In the genomic region with DNA sequence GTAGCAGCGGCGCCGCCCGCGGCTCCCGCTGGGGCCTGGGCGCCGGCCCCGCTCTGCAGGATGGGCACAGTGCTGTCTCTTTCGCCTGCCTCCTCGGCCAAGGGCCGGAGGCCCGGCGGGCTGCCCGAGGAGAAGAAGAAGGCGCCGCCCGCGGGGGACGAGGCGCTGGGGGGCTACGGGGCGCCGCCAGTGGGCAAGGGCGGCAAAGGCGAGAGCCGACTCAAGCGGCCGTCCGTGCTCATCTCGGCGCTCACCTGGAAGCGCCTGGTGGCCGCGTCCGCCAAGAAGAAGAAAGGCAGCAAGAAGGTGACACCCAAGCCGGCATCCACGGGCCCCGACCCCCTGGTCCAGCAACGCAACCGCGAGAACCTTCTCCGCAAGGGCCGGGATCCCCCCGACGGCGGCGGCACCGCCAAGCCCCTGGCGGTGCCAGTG, we compare ENCODE assay signal across 9 cellular contexts. TPM values are rescaled to one million over a fixed set of nuclear protein-coding genes. Genes with fewer than 3 reads are reported as not detected.
DNase-seq lines count a peak whose midpoint lies in the region; ATAC-seq, FAIRE-seq and TF ChIP-seq lines count a peak whose summit lies in the region.
"Had no signal": no experiment of that assay in that cellular context is flagged by ENCODE, and none has a peak within 500 bp of the region (broad histone marks: within the 10 kb centered on the region; RNA-seq: fewer than 3 reads in every experiment).

No MANE protein-coding gene starts in this region.

- no peaks in the 10 kb centered on the region for H3K9me3 Mint-ChIP-seq in activated T-helper 17 cell treated with anti-CD3 and anti-CD28 coated beads, Interleukin-2, amount 50 U/mL, for 72 hours

- TF ChIP-seq RAD21 in HepG2 (CRISPR knock-in tag; IDR thresholded peaks at IDR 0.05) = no peak

- H3K36me3 ChIP-seq in heart right ventricle = no peaks in the 10 kb centered on the region
- no peaks in the 10 kb centered on the region for H3K36me3 ChIP-seq in HepG2 (replicated peaks in 1 of 2; ENCODE audit: control insufficient read depth in 1 of 2, insufficient read depth in 2 of 2, low read length in 2 of 2)
- no peaks in the 10 kb centered on the region for H3K36me3 ChIP-seq in vagina

- DNase-seq in heart right ventricle (no peak), left ventricle myocardium superior (no peak), HepG2 (ENCODE audit: low spot score) (no peak), vagina (ENCODE audit: extremely low spot score in 2 of 2) (peak; percentile 12 to 58)
- no peak for DNase-seq in stimulated activated CD4-positive, alpha-beta T cell treated with anti-CD3 and anti-CD28 coated beads, Interleukin-1b, Interleukin-23, amount 100 ng/mL, for 48 hours

- TF ChIP-seq CTCF in heart right ventricle (IDR thresholded peaks at IDR 0.05) = no peak
- TF ChIP-seq CTCF in HepG2 (CRISPR knock-in tag; IDR thresholded peaks at IDR 0.05) = no peak
- TF ChIP-seq CTCF in vagina (IDR thresholded peaks at IDR 0.05) = no peak

- H3K9me3 ChIP-seq in heart right ventricle = no peaks in the 10 kb centered on the region
- no peaks in the 10 kb centered on the region for H3K9me3 ChIP-seq in HepG2 (ENCODE audit: low read length)
- no peaks in the 10 kb centered on the region for H3K9me3 ChIP-seq in vagina

- no peaks in the 10 kb centered on the region for H3K79me2 ChIP-seq in HepG2 (ENCODE audit: insufficient read depth, low read length)

- no peak overlapping the region for H3K27ac Mint-ChIP-seq in activated T-helper 17 cell treated with anti-CD3 and anti-CD28 coated beads, Interleukin-2, amount 50 U/mL, for 72 hours

- H3K27me3 Mint-ChIP-seq in activated T-helper 17 cell treated with anti-CD3 and anti-CD28 coated beads, Interleukin-2, amount 50 U/mL, for 72 hours = peaks cover 67% of the 10 kb centered on the region

- in situ Hi-C loops in HepG2 (cut with HindIII; ENCODE audit: extremely low pct_ligation_motif_present, low pct_unique_long_range_greater_than_20kb) = no loop called here

- peaks cover 0 to 27% (median 12%) of the 10 kb centered on the region in 9 donors for H3K4me1 ChIP-seq in heart right ventricle
- H3K4me1 ChIP-seq in HepG2 (ENCODE audit: insufficient read depth, low read length) = peaks cover 33% of the 10 kb centered on the region
- peaks cover 8% of the 10 kb centered on the region for H3K4me1 ChIP-seq in vagina

- no peak for TF ChIP-seq POLR2A in HepG2 (IDR thresholded peaks at IDR 0.05; ENCODE audit: insufficient read depth in 1 of 2, low read depth in 2 of 2, low read length in 2 of 2)
- TF ChIP-seq POLR2A in vagina (IDR thresholded peaks at IDR 0.05) = no peak

- H3K4me3 ChIP-seq in heart right ventricle (peak overlapping the region in 9 of 10 donors; percentile 19 to 46 (median 36)), HepG2 (replicated peaks in 1 of 3; ENCODE audit: insufficient read depth in 1 of 3, low read depth in 2 of 3, low read length in 3 of 3) (peak overlapping the region; percentile 39 to 67 (median 43); a peak in 5 of 6 replicates), vagina (peak overlapping the region; percentile 22 to 32)

- intact Hi-C loops in heart right ventricle (cut with DNase I) (no loop called here), left ventricle myocardium superior (cut with micrococcal nuclease) (no loop called here), HepG2 (cut with micrococcal nuclease; ENCODE audit: unreplicated experiment) (loop anchor here (10.0 kb wide), 1 partner anchor 95 kb away; no protein-coding TSS in a partner anchor), vagina (cut with DNase I) (no loop called here)

- no peak overlapping the region for H2AFZ ChIP-seq in HepG2 (ENCODE audit: low read length)

- H3K4me3 Mint-ChIP-seq in activated T-helper 17 cell treated with anti-CD3 and anti-CD28 coated beads, Interleukin-2, amount 50 U/mL, for 72 hours = peak overlapping the region; percentile 63

- H3K36me3 Mint-ChIP-seq in activated T-helper 17 cell treated with anti-CD3 and anti-CD28 coated beads, Interleukin-2, amount 50 U/mL, for 72 hours (ENCODE audit: low read depth) = peaks cover 10% of the 10 kb centered on the region

- FAIRE-seq in HepG2 (lab: Jason Lieb, UNC) = no peak

- POLR2A ChIA-PET in HepG2 (lab: Yijun Ruan, JAX) = interaction anchor here (0.9 kb wide), 1 partner anchor 99 kb away, joined by 3 read pairs; no protein-coding TSS in a partner anchor

- peaks cover 7% of the 10 kb centered on the region for H3K4me1 Mint-ChIP-seq in activated T-helper 17 cell treated with anti-CD3 and anti-CD28 coated beads, Interleukin-2, amount 50 U/mL, for 72 hours

- peaks cover 49 to 100% (median 93%) of the 10 kb centered on the region in 7 donors for H3K27me3 ChIP-seq in heart right ventricle
- peaks cover 11 to 79% of the 10 kb centered on the region in 2 experiments for H3K27me3 ChIP-seq in HepG2 (ENCODE audit: control insufficient read depth in 1 of 2, insufficient read depth in 2 of 2, low read length in 2 of 2)
- peaks cover 9% of the 10 kb centered on the region for H3K27me3 ChIP-seq in vagina

- no peak for TF ChIP-seq EP300 in HepG2 (IDR thresholded peaks at IDR 0.05; ENCODE audit: low read depth in 2 of 2, low read length in 2 of 2)
- no peak for TF ChIP-seq EP300 in HepG2 (CRISPR knock-in tag; IDR thresholded peaks at IDR 0.05; ENCODE audit: borderline replicate concordance)

- ATAC-seq in heart right ventricle (no peak), left ventricle myocardium superior (no peak), HepG2 (no peak), HG02623 (IDR thresholded peaks at IDR 0.05; ENCODE audit: unreplicated experiment) (no peak), GM21515 (IDR thresholded peaks at IDR 0.05; ENCODE audit: unreplicated experiment) (no peak)
- peak; percentile 1 for ATAC-seq in activated T-helper 17 cell treated with anti-CD3 and anti-CD28 coated beads, Interleukin-2, amount 50 U/mL, for 72 hours (replicated peaks)

- CTCF ChIA-PET in HepG2 (lab: Yijun Ruan, JAX; ENCODE audit: low intra/inter-chr PET ratio, low total read pairs) = no interaction called here

- BruUV-seq in HepG2 (replicated peaks; lab: Mats Ljungman, UMichigan) = no TSS peak

- H3K4me2 ChIP-seq in HepG2 (ENCODE audit: low read depth, low read length) = peak overlapping the region; percentile 79

- H3K27ac ChIP-seq in heart right ventricle = no peak overlapping the region
- H3K27ac ChIP-seq in HepG2 (ENCODE audit: extremely low read length, insufficient read depth, low read length) = no peak overlapping the region
- H3K27ac ChIP-seq in vagina = no peak overlapping the region

- WGBS in heart right ventricle, 2 donors = 1 to 2% methylated on average over 49 to 50 of the region's 50 CpGs
- 32% methylated on average over 26 of the region's 50 CpGs for WGBS in HepG2 (ENCODE audit: low lambda C conversion rate)

- peaks cover 17% of the 10 kb centered on the region; the same call in 1 of the 2 replicates for H4K20me1 ChIP-seq in HepG2 (ENCODE audit: insufficient read depth, low read length)

- no peak overlapping the region for H3K9ac ChIP-seq in HepG2 (ENCODE audit: insufficient read depth, low read depth, low read length)

RNA-seq across cellular contexts. Expression of gene CDK5R2, which starts 0.3 kb away (rescaled TPM):
- total RNA-seq in heart right ventricle (under 1 TPM in 1 of 10 donors, not detected in 9; 0.09 TPM), left ventricle myocardium superior (not detected), HepG2 (2016; rRNA removed; fragmentation: Illumina TruSeq; extraction: Trizol) (not detected in 2 replicates), vagina (0.49 TPM)
- polyA plus RNA-seq in heart right ventricle (not detected), HepG2 (2011; rRNA removed) (not detected in 2 replicates)
- total RNA-seq in activated T-helper 17 cell treated with anti-CD3 and anti-CD28 coated beads, Interleukin-2, amount 50 U/mL, for 72 hours = not detected
- not detected in 2 replicates for total RNA-seq in HepG2 (2016; cell fraction: cytosol; rRNA removed; fragmentation: Illumina TruSeq; extraction: Trizol; ENCODE audit: low read depth)
- not detected in 2 replicates for total RNA-seq in HepG2 (2016; cell fraction: insoluble cytoplasmic fraction; rRNA removed; fragmentation: Illumina TruSeq; extraction: Trizol)
- total RNA-seq in HepG2 (2016; cell fraction: membrane; rRNA removed; fragmentation: Illumina TruSeq; extraction: Trizol) = not detected in 2 replicates
- not detected in 2 replicates for total RNA-seq in HepG2 (2016; cell fraction: nucleus; rRNA removed; fragmentation: Illumina TruSeq; extraction: Trizol)
- 0.03 and 0.04 TPM in 2 replicates for polyA plus RNA-seq in HepG2 (2011; cell fraction: cytosol; rRNA removed)
- not detected in 2 replicates for polyA plus RNA-seq in HepG2 (2011; cell fraction: nucleus; rRNA removed)
- not detected in 2 replicates for polyA plus RNA-seq in HepG2 (2012)
- not detected in 2 replicates for polyA plus RNA-seq in HepG2 (2016; cell fraction: cytosol; fragmentation: Illumina TruSeq; extraction: Trizol; ENCODE audit: low read depth)
- polyA plus RNA-seq in HepG2 (2016; cell fraction: insoluble cytoplasmic fraction; fragmentation: Illumina TruSeq; extraction: Trizol; ENCODE audit: low read depth) = not detected in 2 replicates
- polyA plus RNA-seq in HepG2 (2016; cell fraction: membrane; fragmentation: Illumina TruSeq; extraction: Trizol; ENCODE audit: low read depth) = 0.08 TPM in 1 of 2 replicates, not detected in the other
- not detected in 2 replicates for polyA plus RNA-seq in HepG2 (2016; cell fraction: nucleus; fragmentation: Illumina TruSeq; extraction: Trizol; ENCODE audit: insufficient read depth, low read depth)
- polyA minus RNA-seq in HepG2 (2011; rRNA and poly(A)+ RNA removed; ENCODE audit: low replicate concordance) = 0.49 TPM in 1 of 2 replicates, not detected in the other
- polyA minus RNA-seq in HepG2 (2011; cell fraction: cytosol; rRNA and poly(A)+ RNA removed) = not detected in 2 replicates
- polyA minus RNA-seq in HepG2 (2011; cell fraction: nucleus; rRNA and poly(A)+ RNA removed) = not detected in 2 replicates
- total RNA-seq: dermis microvascular lymphatic vessel endothelial cell had no signal

RNA-seq across cellular contexts. Expression of gene FEV, which starts 25.2 kb away (rescaled TPM):
- total RNA-seq in heart right ventricle (not detected), left ventricle myocardium superior (not detected), HepG2 (2016; rRNA removed; fragmentation: Illumina TruSeq; extraction: Trizol) (not detected in 2 replicates), vagina (not detected)
- polyA plus RNA-seq in heart right ventricle (not detected), HepG2 (2011; rRNA removed) (not detected in 2 replicates)
- total RNA-seq in activated T-helper 17 cell treated with anti-CD3 and anti-CD28 coated beads, Interleukin-2, amount 50 U/mL, for 72 hours = not detected
- total RNA-seq in HepG2 (2016; cell fraction: cytosol; rRNA removed; fragmentation: Illumina TruSeq; extraction: Trizol; ENCODE audit: low read depth) = not detected in 2 replicates
- not detected in 2 replicates for total RNA-seq in HepG2 (2016; cell fraction: insoluble cytoplasmic fraction; rRNA removed; fragmentation: Illumina TruSeq; extraction: Trizol)
- not detected in 2 replicates for total RNA-seq in HepG2 (2016; cell fraction: membrane; rRNA removed; fragmentation: Illumina TruSeq; extraction: Trizol)
- total RNA-seq in HepG2 (2016; cell fraction: nucleus; rRNA removed; fragmentation: Illumina TruSeq; extraction: Trizol) = not detected in 2 replicates
- polyA plus RNA-seq in HepG2 (2011; cell fraction: cytosol; rRNA removed) = not detected in 2 replicates
- polyA plus RNA-seq in HepG2 (2011; cell fraction: nucleus; rRNA removed) = not detected in 2 replicates
- polyA plus RNA-seq in HepG2 (2012) = not detected in 2 replicates
- polyA plus RNA-seq in HepG2 (2016; cell fraction: cytosol; fragmentation: Illumina TruSeq; extraction: Trizol; ENCODE audit: low read depth) = not detected in 2 replicates
- not detected in 2 replicates for polyA plus RNA-seq in HepG2 (2016; cell fraction: insoluble cytoplasmic fraction; fragmentation: Illumina TruSeq; extraction: Trizol; ENCODE audit: low read depth)
- polyA plus RNA-seq in HepG2 (2016; cell fraction: membrane; fragmentation: Illumina TruSeq; extraction: Trizol; ENCODE audit: low read depth) = not detected in 2 replicates
- polyA plus RNA-seq in HepG2 (2016; cell fraction: nucleus; fragmentation: Illumina TruSeq; extraction: Trizol; ENCODE audit: insufficient read depth, low read depth) = not detected in 2 replicates
- polyA minus RNA-seq in HepG2 (2011; rRNA and poly(A)+ RNA removed; ENCODE audit: low replicate concordance) = not detected in 2 replicates
- polyA minus RNA-seq in HepG2 (2011; cell fraction: cytosol; rRNA and poly(A)+ RNA removed) = not detected in 2 replicates
- not detected in 2 replicates for polyA minus RNA-seq in HepG2 (2011; cell fraction: nucleus; rRNA and poly(A)+ RNA removed)
- total RNA-seq: dermis microvascular lymphatic vessel endothelial cell had no signal

RNA-seq across cellular contexts. Expression of gene CRYBA2, which starts 33.4 kb away (rescaled TPM):
- total RNA-seq in heart right ventricle (not detected), left ventricle myocardium superior (not detected), HepG2 (2016; rRNA removed; fragmentation: Illumina TruSeq; extraction: Trizol) (not detected in 2 replicates), vagina (not detected)
- polyA plus RNA-seq in heart right ventricle (not detected), HepG2 (2011; rRNA removed) (not detected in 2 replicates)
- total RNA-seq in activated T-helper 17 cell treated with anti-CD3 and anti-CD28 coated beads, Interleukin-2, amount 50 U/mL, for 72 hours = not detected
- total RNA-seq in HepG2 (2016; cell fraction: cytosol; rRNA removed; fragmentation: Illumina TruSeq; extraction: Trizol; ENCODE audit: low read depth) = not detected in 2 replicates
- not detected in 2 replicates for total RNA-seq in HepG2 (2016; cell fraction: insoluble cytoplasmic fraction; rRNA removed; fragmentation: Illumina TruSeq; extraction: Trizol)
- not detected in 2 replicates for total RNA-seq in HepG2 (2016; cell fraction: membrane; rRNA removed; fragmentation: Illumina TruSeq; extraction: Trizol)
- not detected in 2 replicates for total RNA-seq in HepG2 (2016; cell fraction: nucleus; rRNA removed; fragmentation: Illumina TruSeq; extraction: Trizol)
- polyA plus RNA-seq in HepG2 (2011; cell fraction: cytosol; rRNA removed) = not detected in 2 replicates
- polyA plus RNA-seq in HepG2 (2011; cell fraction: nucleus; rRNA removed) = not detected in 2 replicates
- polyA plus RNA-seq in HepG2 (2012) = not detected in 2 replicates
- polyA plus RNA-seq in HepG2 (2016; cell fraction: cytosol; fragmentation: Illumina TruSeq; extraction: Trizol; ENCODE audit: low read depth) = not detected in 2 replicates
- not detected in 2 replicates for polyA plus RNA-seq in HepG2 (2016; cell fraction: insoluble cytoplasmic fraction; fragmentation: Illumina TruSeq; extraction: Trizol; ENCODE audit: low read depth)
- polyA plus RNA-seq in HepG2 (2016; cell fraction: membrane; fragmentation: Illumina TruSeq; extraction: Trizol; ENCODE audit: low read depth) = not detected in 2 replicates
- not detected in 2 replicates for polyA plus RNA-seq in HepG2 (2016; cell fraction: nucleus; fragmentation: Illumina TruSeq; extraction: Trizol; ENCODE audit: insufficient read depth, low read depth)
- not detected in 2 replicates for polyA minus RNA-seq in HepG2 (2011; rRNA and poly(A)+ RNA removed; ENCODE audit: low replicate concordance)
- polyA minus RNA-seq in HepG2 (2011; cell fraction: cytosol; rRNA and poly(A)+ RNA removed) = not detected in 2 replicates
- polyA minus RNA-seq in HepG2 (2011; cell fraction: nucleus; rRNA and poly(A)+ RNA removed) = not detected in 2 replicates
- total RNA-seq: dermis microvascular lymphatic vessel endothelial cell had no signal

Comparison
In these comparisons a context has a peak if more than half of its experiments do, and no peak if none do; other contexts are left out.
1. DNase-seq: peak in vagina (2 of 2); none in heart right ventricle (0 of 2), left ventricle myocardium superior (single experiment), HepG2 (single experiment) and stimulated activated CD4-positive, alpha-beta T cell treated with anti-CD3 and anti-CD28 coated beads, Interleukin-1b, Interleukin-23, amount 100 ng/mL, for 48 hours (single experiment).
2. Peak in every context shown above with its lines, with median percentiles within 50 percentile points of each other: H3K4me3 ChIP-seq.